15 cellular contexts compared by ENCODE assay signal in genomic region chr17:72764632-72765041, GRCh38.
DNase-seq lines count a peak whose midpoint lies in the region; ATAC-seq and TF ChIP-seq lines count a peak whose summit lies in the region.
"Had no signal": no experiment of that assay in that cellular context is flagged by ENCODE, and none has a peak within 500 bp of the region (broad histone marks: within the 10 kb centered on the region; RNA-seq: fewer than 3 reads in every experiment).

No MANE protein-coding gene starts in this region.

- in situ Hi-C loops in mammary epithelial cell (cut with MboI; ENCODE audit: low sequenced_read_pairs in 2 of 2): no loop called here

- no peak overlapping the region for H3K4me2 ChIP-seq in mammary epithelial cell (ENCODE audit: insufficient read depth, low read depth, low read length)

- no peak overlapping the region for H3K4me3 ChIP-seq in mammary epithelial cell (replicated peaks in 1 of 3; ENCODE audit: insufficient read depth in 1 of 3, low read depth in 2 of 3, low read length in 3 of 3)
- H3K4me3 ChIP-seq in skeletal muscle cell (ENCODE audit: low read depth, low read length): no peak overlapping the region
- no peak overlapping the region for H3K4me3 ChIP-seq in tibial nerve
- H3K4me3 ChIP-seq: K562, right atrium auricular region, testis had no signal

- TF ChIP-seq POLR2A in tibial nerve (IDR thresholded peaks at IDR 0.05): no peak

- H3K79me2 ChIP-seq in mammary epithelial cell (ENCODE audit: insufficient read depth, low read length): no peaks in the 10 kb centered on the region

- H3K4me1 ChIP-seq in mammary epithelial cell (ENCODE audit: insufficient read depth, low read length) (no peaks in the 10 kb centered on the region), tibial nerve (no peaks in the 10 kb centered on the region)
- H3K4me1 ChIP-seq: right atrium auricular region, testis had no signal

- peak; percentile 11 for DNase-seq in GM04504 (ENCODE audit: low read depth)
- DNase-seq in NCI-H226: peak; percentile 68
- peak; percentile 22 for DNase-seq in mammary epithelial cell
- DNase-seq in skeletal muscle cell (ENCODE audit: low read depth): peak; percentile 1
- no peak for DNase-seq in tibial nerve (ENCODE audit: low spot score in 2 of 2)
- DNase-seq: amygdala, NCI-H1092, NCI-H2029, NCI-H446 treated with DMSO at 0.1 percent for 48 hours, testis had no signal

- no peaks in the 10 kb centered on the region for H3K9me3 ChIP-seq in mammary epithelial cell (replicated peaks; ENCODE audit: insufficient read depth, low read length)
- H3K9me3 ChIP-seq in tibial nerve: peaks cover 0 to 25% (median 0%) of the 10 kb centered on the region in 4 donors
- H3K9me3 ChIP-seq: testis had no signal

- intact Hi-C loops in mammary epithelial cell (cut with micrococcal nuclease): loop anchor here (10.0 kb wide), 1 partner anchor 210 kb away; no protein-coding TSS in a partner anchor

- 61% methylated on average over 3 of the region's 3 CpGs for WGBS in mammary epithelial cell (ENCODE audit: low coverage, missing lambda C conversion rate)
- 83 to 89% methylated on average over 3 of the region's 3 CpGs for WGBS in tibial nerve, 2 donors

- ATAC-seq in HG03469 (IDR thresholded peaks at IDR 0.05; ENCODE audit: unreplicated experiment): no peak
- ATAC-seq in HG03565 (IDR thresholded peaks at IDR 0.05; ENCODE audit: unreplicated experiment): no peak
- ATAC-seq: K562, Right ventricle myocardium inferior had no signal

- no peak overlapping the region for H2AFZ ChIP-seq in mammary epithelial cell (ENCODE audit: low read depth, low read length)

- H3K27me3 ChIP-seq in mammary epithelial cell (ENCODE audit: insufficient read depth, low read length): no peaks in the 10 kb centered on the region
- no peaks in the 10 kb centered on the region for H3K27me3 ChIP-seq in tibial nerve
- H3K27me3 ChIP-seq: right atrium auricular region, testis had no signal

- H4K20me1 ChIP-seq in mammary epithelial cell (ENCODE audit: insufficient read depth, low read length): no peaks in the 10 kb centered on the region

- no peak for TF ChIP-seq EP300 in tibial nerve (IDR thresholded peaks at IDR 0.05)

- no peak overlapping the region for H3K9ac ChIP-seq in mammary epithelial cell (ENCODE audit: insufficient read depth, low read length)

- no TSS peak for BruUV-seq in mammary epithelial cell (replicated peaks; lab: Mats Ljungman, UMichigan)

- H3K27ac ChIP-seq in mammary epithelial cell (ENCODE audit: insufficient read depth, low read depth, low read length) (no peak overlapping the region), tibial nerve (no peak overlapping the region)
- H3K27ac ChIP-seq: right atrium auricular region, testis had no signal

- H3K36me3 ChIP-seq in mammary epithelial cell (ENCODE audit: insufficient read depth, low read length) (no peaks in the 10 kb centered on the region), tibial nerve (peaks cover 0 to 22% (median 0%) of the 10 kb centered on the region in 3 donors)
- H3K36me3 ChIP-seq: right atrium auricular region had no signal

- dilution Hi-C loops in mammary epithelial cell (cut with HindIII; ENCODE audit: low sequenced_read_pairs): loop anchor here (5.0 kb wide), 1 partner anchor 43 kb away; no protein-coding TSS in a partner anchor

- CTCF ChIA-PET in mammary epithelial cell (lab: Charles Lee; ENCODE audit: low non-redundant PET): no interaction called here

- no peak for TF ChIP-seq CTCF in mammary epithelial cell (conservative IDR thresholded peaks at IDR 0.05 in 1 of 2, IDR thresholded peaks at IDR 0.05 in 1 of 2; ENCODE audit: extremely low read depth in 1 of 2, insufficient read depth in 1 of 2, low read depth in 1 of 2, low read length in 2 of 2)
- TF ChIP-seq CTCF in tibial nerve (IDR thresholded peaks at IDR 0.05): no peak

Comparison
In these comparisons a context has a peak if more than half of its experiments do, and no peak if none do; other contexts are left out.
1. DNase-seq: peak in GM04504 (single experiment), NCI-H226 (single experiment), mammary epithelial cell (single experiment) and skeletal muscle cell (single experiment); none in tibial nerve (0 of 2).